In genomic region chr9:79470957-79471356, GRCh38 we compare ENCODE assay signal across 15 cellular contexts.
DNase-seq lines count a peak whose midpoint lies in the region; ATAC-seq and TF ChIP-seq lines count a peak whose summit lies in the region.
"Had no signal": no experiment of that assay in that cellular context is flagged by ENCODE, and none has a peak within 500 bp of the region (broad histone marks: within the 10 kb centered on the region; RNA-seq: fewer than 3 reads in every experiment).

No MANE protein-coding gene starts in this region.

- BruUV-seq in A673 (replicated peaks; lab: Mats Ljungman, UMichigan) (no TSS peak), Caco-2 (replicated peaks; lab: Mats Ljungman, UMichigan) (no TSS peak)

- H3K27me3 ChIP-seq in A673 (replicated peaks; ENCODE audit: insufficient read depth, low read depth, low read length, poor library complexity) (no peaks in the 10 kb centered on the region), body of pancreas (no peaks in the 10 kb centered on the region), Caco-2 (replicated peaks; ENCODE audit: control insufficient read depth, insufficient read depth, low read length) (no peaks in the 10 kb centered on the region)

- no peaks in the 10 kb centered on the region for H3K27me3 Mint-ChIP-seq in Caco-2 (ENCODE audit: insufficient read depth, unreplicated experiment)
- H3K27me3 Mint-ChIP-seq: CD4-positive, alpha-beta T cell had no signal

- in situ Hi-C loops in GM13977 (cut with MboI; ENCODE audit: low pct_unique_long_range_greater_than_20kb, low sequenced_read_pairs, unreplicated experiment) = no loop called here

- TF ChIP-seq CTCF in A673 (conservative IDR thresholded peaks at IDR 0.05; ENCODE audit: low read depth, low read length) (no peak), body of pancreas (IDR thresholded peaks at IDR 0.05) (no peak), GM13977 (IDR thresholded peaks at IDR 0.05; ENCODE audit: extremely low read depth, insufficient read depth, missing control alignments) (no peak), Caco-2 (IDR thresholded peaks at IDR 0.05; ENCODE audit: insufficient read depth in 1 of 2, low read depth in 1 of 2, low read length in 1 of 2, severe bottlenecking in 1 of 2, unreplicated experiment in 1 of 2) (no peak)

- no peak overlapping the region for H3K4me3 ChIP-seq in A673 (ENCODE audit: low read depth, low read length, poor library complexity, severe bottlenecking)
- H3K4me3 ChIP-seq in body of pancreas = no peak overlapping the region
- H3K4me3 ChIP-seq in Caco-2 (ENCODE audit: low read depth, low read length) = no peak overlapping the region
- H3K4me3 ChIP-seq: HAP-1 had no signal

- TF ChIP-seq POLR2A in body of pancreas (IDR thresholded peaks at IDR 0.05) = no peak

- no peak overlapping the region for H3K4me3 Mint-ChIP-seq in Caco-2 (ENCODE audit: unreplicated experiment)
- H3K4me3 Mint-ChIP-seq: CD4-positive, alpha-beta T cell; IgD-negative memory B cell had no signal

- WGBS in body of pancreas, 2 donors = 66 to 70% methylated on average over 2 of the region's 2 CpGs

- H3K36me3 Mint-ChIP-seq in Caco-2 (ENCODE audit: insufficient read depth, unreplicated experiment) = no peaks in the 10 kb centered on the region
- H3K36me3 Mint-ChIP-seq: IgD-negative memory B cell had no signal

- ATAC-seq in body of pancreas = no peak

- H3K9me3 Mint-ChIP-seq in Caco-2 (ENCODE audit: unreplicated experiment) = no peaks in the 10 kb centered on the region
- H3K9me3 Mint-ChIP-seq: CD4-positive, alpha-beta T cell had no signal

- H3K36me3 ChIP-seq in A673 (ENCODE audit: insufficient read depth, low read length, poor library complexity, severe bottlenecking) (no peaks in the 10 kb centered on the region), body of pancreas (replicated peaks in 1 of 2; ENCODE audit: insufficient read depth in 1 of 2, low read depth in 2 of 2) (no peaks in the 10 kb centered on the region), Caco-2 (ENCODE audit: control insufficient read depth, insufficient read depth, low read length) (no peaks in the 10 kb centered on the region)
- H3K36me3 ChIP-seq: HAP-1 had no signal

- peak; percentile 11 for DNase-seq in A673 (ENCODE audit: low spot score)
- DNase-seq in NCI-H1417 (lab: John Stamatoyannopoulos, UW) = peak in 2 of 3 experiments; percentile 28 to 87
- DNase-seq in NCI-H82 (lab: John Stamatoyannopoulos, UW) = peak; percentile 80
- DNase-seq in cerebellar cortex (ENCODE audit: low spot score) = peak; percentile 25
- DNase-seq in OCI-M1 (lab: John Stamatoyannopoulos, UW) = no peak
- DNase-seq in body of pancreas = no peak
- DNase-seq in GM13977 (ENCODE audit: low spot score) = no peak
- no peak for DNase-seq in Caco-2
- DNase-seq: NCI-H1048, NCI-H2107, NCI-H510A, SHP77 treated with DMSO at 0.1 percent for 48 hours had no signal

- H3K4me1 ChIP-seq in A673 (ENCODE audit: insufficient read depth, low read length, poor library complexity, severe bottlenecking) = no peaks in the 10 kb centered on the region
- H3K4me1 ChIP-seq in body of pancreas = no peaks in the 10 kb centered on the region
- H3K4me1 ChIP-seq in Caco-2 = no peaks in the 10 kb centered on the region
- H3K4me1 ChIP-seq: HAP-1 had no signal

- POLR2A ChIA-PET in A673 (lab: Charles Lee; ENCODE audit: low non-redundant PET) = no interaction called here
- POLR2A ChIA-PET in Caco-2 (lab: Charles Lee) = no interaction called here

- H3K27ac ChIP-seq in A673 (ENCODE audit: low read depth, low read length, poor library complexity, severe bottlenecking) (no peak overlapping the region), body of pancreas (no peak overlapping the region)

- no peak overlapping the region for H3K27ac Mint-ChIP-seq in Caco-2 (ENCODE audit: unreplicated experiment)
- H3K27ac Mint-ChIP-seq: CD4-positive, alpha-beta T cell had no signal

- no peaks in the 10 kb centered on the region for H3K4me1 Mint-ChIP-seq in Caco-2 (ENCODE audit: low read depth, unreplicated experiment)

- intact Hi-C loops in A673 (cut with micrococcal nuclease; ENCODE audit: unreplicated experiment) = loop anchor here (5.0 to 10.0 kb wide), 4 partner anchors 194 to 976 kb away; no protein-coding TSS in a partner anchor
- intact Hi-C loops in body of pancreas (cut with DNase I) = no loop called here
- intact Hi-C loops in Caco-2 (cut with micrococcal nuclease; ENCODE audit: unreplicated experiment) = no loop called here

- H3K9me3 ChIP-seq in A673 (ENCODE audit: low read depth, low read length, poor library complexity, severe bottlenecking) (no peaks in the 10 kb centered on the region), body of pancreas (no peaks in the 10 kb centered on the region), Caco-2 (no peaks in the 10 kb centered on the region)
- H3K9me3 ChIP-seq: HAP-1 had no signal

- CTCF ChIA-PET in A673 (lab: Charles Lee) = no interaction called here
- CTCF ChIA-PET in Caco-2 (lab: Charles Lee) = no interaction called here

Comparison
In these comparisons a context has a peak if more than half of its experiments do, and no peak if none do; other contexts are left out.
1. DNase-seq: peak in A673 (single experiment), NCI-H1417 (2 of 3), NCI-H82 (single experiment) and cerebellar cortex (single experiment); none in OCI-M1 (single experiment), body of pancreas (0 of 4), GM13977 (single experiment) and Caco-2 (0 of 2).